ENCODE assay signal across 18 cellular contexts in genomic region chr1:231871471-231871870, GRCh38.
"Had no signal": no experiment of that assay in that cellular context is flagged by ENCODE, and none has a peak within 500 bp of the region (broad histone marks: within the 10 kb centered on the region; RNA-seq: fewer than 3 reads in every experiment).

No MANE protein-coding gene starts in this region.

- H3K27me3 Mint-ChIP-seq: activated CD4-positive, alpha-beta T cell treated with anti-CD3 and anti-CD28 coated beads, Interleukin-2, amount 10 ng/mL, durations not matched to agents 7 days and 5 days had no signal

- H3K9me3 ChIP-seq: ovary, psoas muscle, testis had no signal

- ATAC-seq: activated CD4-positive, CD25-positive, alpha-beta regulatory T cell treated with anti-CD3 and anti-CD28 coated beads, Interleukin-2, amount 50 U/mL, for 24 hours; left lung; psoas muscle; right cardiac atrium had no signal

- H3K36me3 ChIP-seq: cardiac muscle cell, ovary had no signal

- H3K27ac Mint-ChIP-seq: activated CD4-positive, alpha-beta T cell treated with anti-CD3 and anti-CD28 coated beads, Interleukin-2, amount 10 ng/mL, durations not matched to agents 7 days and 5 days; type B pancreatic cell had no signal

- H3K4me3 ChIP-seq: cardiac muscle cell, left lung, ovary, psoas muscle, testis had no signal

- H3K9me3 Mint-ChIP-seq: type B pancreatic cell had no signal

- H3K27me3 ChIP-seq: cardiac muscle cell, left lung, ovary, testis had no signal

- H3K4me1 ChIP-seq: psoas muscle had no signal

- DNase-seq: activated CD4-positive, alpha-beta T cell treated with anti-CD3 and anti-CD28 coated beads, Interleukin-2, amount 10 ng/mL, durations not matched to agents 7 days and 5 days; activated CD8-positive, alpha-beta memory T cell treated with anti-CD3 and anti-CD28 coated beads for 24 hours; activated CD8-positive, alpha-beta memory T cell treated with anti-CD3 and anti-CD28 coated beads, Interleukin-2, amount 50 U/mL, for 48 hours; activated effector memory CD4-positive, alpha-beta T cell treated with Interleukin-2 at 50 U/mL for 16 hours; activated naive CD4-positive, alpha-beta T cell treated with anti-CD3 and anti-CD28 coated beads, Interleukin-2, amount 50 U/mL, for 16 hours; foreskin melanocyte; glutamatergic neuron; left lung; mammary epithelial cell; midbrain; ovary; psoas muscle; right cardiac atrium; T-helper 1 cell; testis had no signal

- H3K27ac ChIP-seq: cardiac muscle cell, left lung, ovary, psoas muscle, testis had no signal

- H3K4me3 Mint-ChIP-seq: activated CD4-positive, alpha-beta T cell treated with anti-CD3 and anti-CD28 coated beads, Interleukin-2, amount 10 ng/mL, durations not matched to agents 7 days and 5 days; type B pancreatic cell had no signal
